1 cellular context compared by ENCODE assay signal in the genomic region with DNA sequence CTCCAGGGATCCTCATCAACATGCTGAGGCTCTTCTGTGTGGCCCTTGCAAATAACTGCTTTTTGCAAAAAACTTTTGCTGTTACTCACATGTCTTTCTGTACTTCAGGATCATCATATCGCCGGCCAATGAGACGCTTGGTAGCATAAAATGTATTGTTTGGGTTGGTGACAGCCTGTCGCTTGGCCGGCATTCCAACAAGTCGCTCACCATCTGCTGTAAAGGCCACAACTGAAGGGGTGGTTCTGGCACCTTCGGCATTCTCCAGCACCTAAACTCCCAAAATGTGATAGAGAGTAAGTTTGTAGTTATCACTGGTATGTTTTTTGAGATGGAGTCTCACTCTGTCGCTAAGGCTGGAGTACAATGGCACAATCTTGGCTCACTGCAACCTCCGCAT.
TF ChIP-seq lines count a peak whose summit lies in the region.

No MANE protein-coding gene starts in this region.

TF ChIP-seq in GM23338, 12 proteins besides CTCF, POLR2A, EP300 and RAD21:
- TF ChIP-seq POLR2AphosphoS5 (IDR thresholded peaks at IDR 0.05; ENCODE audit: low read depth) (0 out of 2 replicates have a peak, but pooled peaks have one; percentile 18), EZH2phosphoT487 (IDR thresholded peaks at IDR 0.05; ENCODE audit: unreplicated experiment) (no peak), NANOG (IDR thresholded peaks at IDR 0.05; ENCODE audit: borderline replicate concordance) (no peak)
